Comparison of ENCODE assay signal across 23 cellular contexts in genomic region chr12:28704477-28705169, GRCh38.
A peak's percentile ranks its signal among the peaks of the same experiment; 100 is the strongest.
DNase-seq lines count a peak whose midpoint lies in the region; ATAC-seq, FAIRE-seq and TF ChIP-seq lines count a peak whose summit lies in the region.
"Had no signal": no experiment of that assay in that cellular context is flagged by ENCODE, and none has a peak within 500 bp of the region (broad histone marks: within the 10 kb centered on the region; RNA-seq: fewer than 3 reads in every experiment).

No MANE protein-coding gene starts in this region.

- H2BK5ac ChIP-seq in IMR-90 (ENCODE audit: low read depth, low read length, poor library complexity, severe bottlenecking): no peak overlapping the region

- H3K79me1 ChIP-seq in IMR-90 (ENCODE audit: low read depth in 1 of 2, low read length in 2 of 2): no peaks in the 10 kb centered on the region

- POLR2A ChIA-PET in IMR-90 (lab: Charles Lee; ENCODE audit: unreplicated experiment) (no interaction called here), K562 (lab: Yijun Ruan, JAX) (no interaction called here)

- peak; percentile 19 for DNase-seq in EH (ENCODE audit: low read depth)
- DNase-seq in IMR-90: peak; percentile 16
- DNase-seq in K562 (ENCODE audit: extremely low read depth in 1 of 4, low spot score in 3 of 4): no peak
- no peak for DNase-seq in upper lobe of left lung
- DNase-seq in GF-D8 (lab: John Stamatoyannopoulos, UW): no peak
- DNase-seq in GM10266 (ENCODE audit: extremely low spot score): no peak
- DNase-seq: ACHN; BE2C; Caco-2; CD4-positive, alpha-beta T cell; GDM1; H9; MG63; NCI-H1048; NCI-H1436; NCI-H1930; NCI-H2171; NCI-H526; PC-9 had no signal

- H3K4me1 ChIP-seq in IMR-90 (ENCODE audit: control insufficient read depth, insufficient read depth, low read length): peaks cover 2% of the 10 kb centered on the region; the same call in 1 of the 2 replicates
- no peaks in the 10 kb centered on the region for H3K4me1 ChIP-seq in K562 (replicated peaks in 1 of 2; ENCODE audit: control insufficient read depth in 2 of 2, insufficient read depth in 2 of 2, low read length in 2 of 2)
- H3K4me1 ChIP-seq in upper lobe of left lung: no peaks in the 10 kb centered on the region
- H3K4me1 ChIP-seq: BE2C, Caco-2 had no signal

- H3K14ac ChIP-seq in IMR-90 (replicated peaks; ENCODE audit: low read depth, low read length): no peak overlapping the region

- H2BK120ac ChIP-seq in IMR-90 (ENCODE audit: low read depth, low read length): no peak overlapping the region

- no peaks in the 10 kb centered on the region for H3K79me2 ChIP-seq in K562 (ENCODE audit: control insufficient read depth, insufficient read depth, low read length)

- no peak overlapping the region for H3K18ac ChIP-seq in IMR-90 (ENCODE audit: low read depth, low read length)

- no peaks in the 10 kb centered on the region for H3K36me3 ChIP-seq in IMR-90 (ENCODE audit: control insufficient read depth, insufficient read depth, low read length)
- no peaks in the 10 kb centered on the region for H3K36me3 ChIP-seq in K562 (ENCODE audit: control insufficient read depth, insufficient read depth, low read length)
- H3K36me3 ChIP-seq in upper lobe of left lung: no peaks in the 10 kb centered on the region
- H3K36me3 ChIP-seq: BE2C, MG63 had no signal

- no peak overlapping the region for H2AK5ac ChIP-seq in IMR-90 (ENCODE audit: low read depth, low read length)

- no peak overlapping the region for H3K23ac ChIP-seq in IMR-90 (ENCODE audit: low read depth, low read length)

- no peak for FAIRE-seq in K562 (lab: Jason Lieb, UNC)
- FAIRE-seq: GM12892, GM18507, HepG2 had no signal

- dilution Hi-C loops in IMR-90 (cut with HindIII; ENCODE audit: low sequenced_read_pairs, unreplicated experiment): no loop called here

- H3K27me3 ChIP-seq in IMR-90 (ENCODE audit: control insufficient read depth, insufficient read depth, low read length): no peaks in the 10 kb centered on the region
- no peaks in the 10 kb centered on the region for H3K27me3 ChIP-seq in K562 (ENCODE audit: control insufficient read depth in 2 of 2, insufficient read depth in 2 of 2, low read length in 2 of 2)
- H3K27me3 ChIP-seq in upper lobe of left lung: no peaks in the 10 kb centered on the region
- H3K27me3 ChIP-seq: BE2C, MG63 had no signal

- H2AFZ ChIP-seq in IMR-90 (replicated peaks; ENCODE audit: low read length, poor library complexity): no peak overlapping the region
- H2AFZ ChIP-seq in K562 (ENCODE audit: low read depth, low read length): no peak overlapping the region
- H2AFZ ChIP-seq: PC-9 had no signal

- no peak overlapping the region for H3K56ac ChIP-seq in IMR-90 (ENCODE audit: extremely low read depth, insufficient read depth, low read length)

- no peak overlapping the region for H3K4me2 ChIP-seq in IMR-90 (ENCODE audit: low read depth, low read length)
- H3K4me2 ChIP-seq in K562 (ENCODE audit: insufficient read depth, low read length): no peak overlapping the region
- H3K4me2 ChIP-seq: PC-9 had no signal

- H3K9ac ChIP-seq in IMR-90 (ENCODE audit: low read depth, low read length): no peak overlapping the region
- no peak overlapping the region for H3K9ac ChIP-seq in K562 (ENCODE audit: insufficient read depth in 1 of 2, low read depth in 2 of 2, low read length in 2 of 2)

- H4K8ac ChIP-seq in IMR-90 (ENCODE audit: low read depth in 2 of 2, low read length in 2 of 2): no peak overlapping the region

- BruUV-seq in IMR-90 (replicated peaks; lab: Mats Ljungman, UMichigan): no TSS peak
- BruUV-seq in K562 (replicated peaks; lab: Mats Ljungman, UMichigan): no TSS peak

- ATAC-seq in IMR-90 (ENCODE audit: low read depth) (peak; percentile 54; the same call in 1 of the 2 replicates), K562 (no peak), upper lobe of left lung (ENCODE audit: low FRiP score in 2 of 2) (no peak), GM21576 (IDR thresholded peaks at IDR 0.05; ENCODE audit: unreplicated experiment) (no peak)
- ATAC-seq: HepG2 had no signal

- H3K4ac ChIP-seq in IMR-90 (ENCODE audit: low read depth, low read length): peak overlapping the region; percentile 16; the same call in 1 of the 2 replicates

- H3K9me1 ChIP-seq in IMR-90 (ENCODE audit: insufficient read depth, low read length) (no peaks in the 10 kb centered on the region), K562 (ENCODE audit: control insufficient read depth, insufficient read depth, low read length) (no peaks in the 10 kb centered on the region)

- H2BK15ac ChIP-seq in IMR-90 (ENCODE audit: low read depth, low read length): no peak overlapping the region

- H4K91ac ChIP-seq in IMR-90 (ENCODE audit: insufficient read depth, low read depth, low read length): no peak overlapping the region

- H3K4me3 ChIP-seq in IMR-90 (ENCODE audit: insufficient read depth, low read depth, low read length) (no peak overlapping the region), K562 (no peak overlapping the region), upper lobe of left lung (no peak overlapping the region)
- H3K4me3 ChIP-seq: MG63, PC-9 had no signal

- H4K20me1 ChIP-seq in IMR-90 (ENCODE audit: insufficient read depth, low read length): no peaks in the 10 kb centered on the region
- no peaks in the 10 kb centered on the region for H4K20me1 ChIP-seq in K562 (replicated peaks; ENCODE audit: control insufficient read depth, insufficient read depth, low read length)

- no peak for TF ChIP-seq RAD21 in IMR-90 (IDR thresholded peaks at IDR 0.05; ENCODE audit: low read length)
- no peak for TF ChIP-seq RAD21 in K562 (CRISPR knock-in tag; conservative IDR thresholded peaks at IDR 0.05 in 1 of 2, IDR thresholded peaks at IDR 0.05 in 1 of 2)

- no peak for TF ChIP-seq CTCF in IMR-90 (conservative IDR thresholded peaks at IDR 0.05; ENCODE audit: low read depth, low read length)
- TF ChIP-seq CTCF in K562 (IDR thresholded peaks at IDR 0.05 in 2 of 3, conservative IDR thresholded peaks at IDR 0.05 in 1 of 3; ENCODE audit: insufficient read depth in 2 of 3, low read depth in 1 of 3, low read length in 3 of 3): no peak
- TF ChIP-seq CTCF in upper lobe of left lung (IDR thresholded peaks at IDR 0.05): no peak
- no peak for TF ChIP-seq CTCF in GM10266 (IDR thresholded peaks at IDR 0.05; ENCODE audit: control insufficient read depth, insufficient read depth, low read depth, missing control alignments)

- H2AK9ac ChIP-seq in IMR-90 (replicated peaks; ENCODE audit: low read depth, low read length, poor library complexity): no peak overlapping the region

- intact Hi-C loops in IMR-90 (cut with micrococcal nuclease): no loop called here
- intact Hi-C loops in K562 (cut with micrococcal nuclease): no loop called here

- TF ChIP-seq EP300 in K562 (IDR thresholded peaks at IDR 0.05; ENCODE audit: low read length) (no peak), upper lobe of left lung (IDR thresholded peaks at IDR 0.05) (no peak)

- in situ Hi-C loops in IMR-90 (cut with MboI; ENCODE audit: low sequenced_read_pairs) (loop anchor here (10.0 kb wide), 1 partner anchor 60 kb away; no protein-coding TSS in a partner anchor), K562 (cut with MboI) (no loop called here)

- TF ChIP-seq POLR2A in IMR-90 (IDR thresholded peaks at IDR 0.05; ENCODE audit: low read depth, low read length): no peak
- TF ChIP-seq POLR2A in K562 (conservative IDR thresholded peaks at IDR 0.05): no peak
- no peak for TF ChIP-seq POLR2A in upper lobe of left lung (IDR thresholded peaks at IDR 0.05)

- H3K27ac ChIP-seq in IMR-90 (ENCODE audit: insufficient read depth, low read length) (no peak overlapping the region), K562 (ENCODE audit: extremely low read depth, low read depth, low read length) (no peak overlapping the region), upper lobe of left lung (no peak overlapping the region)
- H3K27ac ChIP-seq: PC-9 had no signal

- H3K9me3 ChIP-seq in IMR-90 (ENCODE audit: control insufficient read depth, insufficient read depth, low read length) (no peaks in the 10 kb centered on the region), K562 (replicated peaks; ENCODE audit: control insufficient read depth, insufficient read depth, low read depth, low read length) (no peaks in the 10 kb centered on the region), upper lobe of left lung (no peaks in the 10 kb centered on the region)
- H3K9me3 ChIP-seq: BE2C, Caco-2 had no signal

- H2BK20ac ChIP-seq in IMR-90 (ENCODE audit: low read depth, low read length): no peak overlapping the region

- H4K5ac ChIP-seq in IMR-90 (ENCODE audit: low read depth, low read length): peak overlapping the region; percentile 54; the same call in 1 of the 2 replicates

- CTCF ChIA-PET in IMR-90 (lab: Yijun Ruan, JAX): no interaction called here
- CTCF ChIA-PET in K562 (lab: Yijun Ruan, JAX; ENCODE audit: low intra/inter-chr PET ratio): no interaction called here

TF ChIP-seq in IMR-90, 13 proteins besides CTCF, POLR2A, EP300 and RAD21:
- no peak for TF ChIP-seq MAZ (IDR thresholded peaks at IDR 0.05; ENCODE audit: borderline replicate concordance, low read depth, low read length)
- TF ChIP-seq MXI1 (IDR thresholded peaks at IDR 0.05; ENCODE audit: borderline replicate concordance, low read depth, low read length): no peak
- no peak for TF ChIP-seq FOS (IDR thresholded peaks at IDR 0.05; ENCODE audit: low read depth, low read length)
- no peak for TF ChIP-seq NFE2L2 (IDR thresholded peaks at IDR 0.05; ENCODE audit: low read depth, low read length)
- TF ChIP-seq RCOR1 (IDR thresholded peaks at IDR 0.05; ENCODE audit: insufficient replicate concordance, low read length): no peak

TF ChIP-seq in K562, 482 proteins besides CTCF, POLR2A, EP300 and RAD21 (continues in another document):
- TF ChIP-seq JUN (IDR thresholded peaks at IDR 0.05; ENCODE audit: borderline replicate concordance, low read depth, low read length) (no peak), JUN (CRISPR knock-in tag; IDR thresholded peaks at IDR 0.05; ENCODE audit: borderline replicate concordance) (no peak), TFE3 (CRISPR knock-in tag; IDR thresholded peaks at IDR 0.05) (peak; percentile 52)

Comparison
In these comparisons a context has a peak if more than half of its experiments do, and no peak if none do; other contexts are left out.
1. DNase-seq: peak in EH (single experiment) and IMR-90 (single experiment); none in K562 (0 of 4), upper lobe of left lung (0 of 2), GF-D8 (single experiment) and GM10266 (single experiment).